Comparison of ENCODE assay signal across 23 cellular contexts in the genomic region with DNA sequence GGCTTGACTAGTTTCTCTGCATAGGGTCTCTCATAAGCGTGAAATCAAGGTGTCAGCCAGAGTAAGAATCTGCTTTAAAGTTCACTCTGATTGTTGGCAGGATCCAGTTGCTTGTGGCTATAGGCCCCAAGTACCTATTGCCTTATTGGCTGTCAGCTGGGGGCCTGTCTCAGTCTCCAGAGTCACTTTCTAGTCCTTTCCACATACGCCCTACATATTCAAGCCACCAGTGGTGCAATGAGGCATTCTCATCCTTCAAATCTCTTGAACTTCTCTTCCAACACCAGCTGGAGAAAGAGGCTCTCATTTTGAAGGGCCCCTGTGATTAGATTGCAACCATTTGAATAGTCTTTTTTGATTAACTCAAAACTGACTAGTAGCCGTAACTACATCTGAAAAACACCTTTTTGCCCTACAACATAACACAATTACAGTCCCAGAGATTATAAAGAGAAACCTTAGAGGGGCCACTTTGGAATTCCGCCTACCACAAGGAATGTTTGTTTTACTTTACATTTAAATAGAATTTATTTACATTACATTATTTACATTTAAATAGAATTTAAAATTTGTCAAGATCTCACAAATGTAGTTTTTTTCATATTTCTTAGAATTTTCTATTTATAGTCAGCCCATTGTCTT.
A peak's percentile ranks its signal among the peaks of the same experiment; 100 is the strongest.
DNase-seq lines count a peak whose midpoint lies in the region; ATAC-seq and TF ChIP-seq lines count a peak whose summit lies in the region.
"Had no signal": no experiment of that assay in that cellular context is flagged by ENCODE, and none has a peak within 500 bp of the region (broad histone marks: within the 10 kb centered on the region; RNA-seq: fewer than 3 reads in every experiment).

No MANE protein-coding gene starts in this region.

- H3K56ac ChIP-seq in mesendoderm (ENCODE audit: low read length), result no peak overlapping the region

- DNase-seq in H7 (peak; percentile 17), WTC11 (ENCODE audit: low spot score) (peak; percentile 42), iPS DF 19.7 (ENCODE audit: low read depth, low spot score) (peak; percentile 78), mesendoderm (peak; percentile 40)
- DNase-seq: CD4-positive, CD25-positive, alpha-beta regulatory T cell; DMS53; HFFc6; Karpas-422; NCI-H1092 treated with DMSO at 0.1 percent for 48 hours; NCI-H1436; NCI-H187; NCI-H2081 treated with DMSO at 0.1 percent for 48 hours; NCI-H2171; NCI-H226; NCI-H510A; NCI-H69; SHP77 had no signal

- no peaks in the 10 kb centered on the region for H3K9me3 Mint-ChIP-seq in WTC11

- POLR2A ChIA-PET in WTC11 (lab: Charles Lee), result no interaction called here

- no peak overlapping the region for H3K4ac ChIP-seq in mesendoderm (ENCODE audit: low read depth, low read length)

- no peaks in the 10 kb centered on the region for H3K27me3 Mint-ChIP-seq in WTC11 (ENCODE audit: low read depth)
- H3K27me3 Mint-ChIP-seq: CD4-positive, CD25-positive, alpha-beta regulatory T cell had no signal

- H3K4me3 Mint-ChIP-seq in WTC11, result peak overlapping the region; percentile 43
- H3K4me3 Mint-ChIP-seq: CD4-positive, CD25-positive, alpha-beta regulatory T cell; HFFc6 had no signal

- no peaks in the 10 kb centered on the region for H3K79me1 ChIP-seq in mesendoderm (ENCODE audit: low read length)

- no peak overlapping the region for H2AK5ac ChIP-seq in mesendoderm (ENCODE audit: low read length)

- H4K8ac ChIP-seq in mesendoderm (ENCODE audit: low read depth, low read length), result no peak overlapping the region

- whole genome bisulfite sequencing in mesendoderm (ENCODE audit: extremely low coverage, insufficient coverage, low lambda C conversion rate), result no CpG with 5 or more reads among the region's 4 CpGs

- no peaks in the 10 kb centered on the region for H3K36me3 Mint-ChIP-seq in WTC11
- H3K36me3 Mint-ChIP-seq: CD4-positive, CD25-positive, alpha-beta regulatory T cell had no signal

- H3K27me3 ChIP-seq in H7 (ENCODE audit: control insufficient read depth, insufficient read depth, low read length), result no peaks in the 10 kb centered on the region
- no peaks in the 10 kb centered on the region for H3K27me3 ChIP-seq in mesendoderm (ENCODE audit: insufficient read depth, low read length, poor library complexity)

- no peak overlapping the region for H4K5ac ChIP-seq in mesendoderm (ENCODE audit: low read length)

- peak overlapping the region; percentile 93 for H3K27ac Mint-ChIP-seq in WTC11
- H3K27ac Mint-ChIP-seq: HFFc6 had no signal

- H3K79me2 ChIP-seq in mesendoderm (ENCODE audit: control insufficient read depth, insufficient read depth, low read length), result no peaks in the 10 kb centered on the region

- H3K4me3 ChIP-seq in H7 (ENCODE audit: insufficient read depth, low read depth, low read length), result no peak overlapping the region
- no peak overlapping the region for H3K4me3 ChIP-seq in mesendoderm (ENCODE audit: low read length)
- H3K4me3 ChIP-seq: HAP-1 had no signal

- H3K27ac ChIP-seq in mesendoderm (ENCODE audit: low read depth, low read length), result no peak overlapping the region
- H3K27ac ChIP-seq: RWPE1 had no signal

- H3K18ac ChIP-seq in mesendoderm (ENCODE audit: low read length), result no peak overlapping the region

- no peaks in the 10 kb centered on the region for H3K36me3 ChIP-seq in H7 (replicated peaks; ENCODE audit: control insufficient read depth, insufficient read depth, low read length)
- no peaks in the 10 kb centered on the region for H3K36me3 ChIP-seq in mesendoderm (ENCODE audit: control insufficient read depth, insufficient read depth, low read length)
- H3K36me3 ChIP-seq: HAP-1 had no signal

- no peak overlapping the region for H3K4me2 ChIP-seq in mesendoderm (ENCODE audit: low read length)

- H3K4me1 Mint-ChIP-seq in WTC11, result peaks cover 59% of the 10 kb centered on the region
- H3K4me1 Mint-ChIP-seq: CD4-positive, CD25-positive, alpha-beta regulatory T cell had no signal

- H2BK120ac ChIP-seq in mesendoderm (ENCODE audit: low read depth, low read length), result no peak overlapping the region

- H2BK15ac ChIP-seq in mesendoderm (replicated peaks; ENCODE audit: low read depth), result no peak overlapping the region

- no peak overlapping the region for H3K9ac ChIP-seq in mesendoderm (ENCODE audit: low read length)

- CTCF ChIA-PET in WTC11 (lab: Charles Lee), result no interaction called here

- peaks cover 3% of the 10 kb centered on the region for H3K4me1 ChIP-seq in mesendoderm (ENCODE audit: control insufficient read depth, low read depth, low read length)

- ATAC-seq in WTC11, result peak; percentile 98
- no peak for ATAC-seq in GM19023 (IDR thresholded peaks at IDR 0.05; ENCODE audit: unreplicated experiment)
- ATAC-seq in GM21381 (IDR thresholded peaks at IDR 0.05; ENCODE audit: unreplicated experiment), result no peak
- ATAC-seq in GM18520 (IDR thresholded peaks at IDR 0.05; ENCODE audit: unreplicated experiment), result no peak
- ATAC-seq: Panc1 had no signal

- TF ChIP-seq CTCF in WTC11 (IDR thresholded peaks at IDR 0.05), result no peak

- no peak overlapping the region for H3K23ac ChIP-seq in mesendoderm (ENCODE audit: low read length)

- H2BK5ac ChIP-seq in mesendoderm (ENCODE audit: low read length), result no peak overlapping the region

TF ChIP-seq in WTC11, 78 proteins besides CTCF, POLR2A, EP300 and RAD21:
- TF ChIP-seq, protein P1, sequence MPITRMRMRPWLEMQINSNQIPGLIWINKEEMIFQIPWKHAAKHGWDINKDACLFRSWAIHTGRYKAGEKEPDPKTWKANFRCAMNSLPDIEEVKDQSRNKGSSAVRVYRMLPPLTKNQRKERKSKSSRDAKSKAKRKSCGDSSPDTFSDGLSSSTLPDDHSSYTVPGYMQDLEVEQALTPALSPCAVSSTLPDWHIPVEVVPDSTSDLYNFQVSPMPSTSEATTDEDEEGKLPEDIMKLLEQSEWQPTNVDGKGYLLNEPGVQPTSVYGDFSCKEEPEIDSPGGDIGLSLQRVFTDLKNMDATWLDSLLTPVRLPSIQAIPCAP (CRISPR knock-in tag; IDR thresholded peaks at IDR 0.05), result no peak
- TF ChIP-seq ZNF423 (CRISPR knock-in tag; IDR thresholded peaks at IDR 0.05), result peak; percentile 20; the same call in 1 of the 2 replicates
- TF ChIP-seq, protein P2, sequence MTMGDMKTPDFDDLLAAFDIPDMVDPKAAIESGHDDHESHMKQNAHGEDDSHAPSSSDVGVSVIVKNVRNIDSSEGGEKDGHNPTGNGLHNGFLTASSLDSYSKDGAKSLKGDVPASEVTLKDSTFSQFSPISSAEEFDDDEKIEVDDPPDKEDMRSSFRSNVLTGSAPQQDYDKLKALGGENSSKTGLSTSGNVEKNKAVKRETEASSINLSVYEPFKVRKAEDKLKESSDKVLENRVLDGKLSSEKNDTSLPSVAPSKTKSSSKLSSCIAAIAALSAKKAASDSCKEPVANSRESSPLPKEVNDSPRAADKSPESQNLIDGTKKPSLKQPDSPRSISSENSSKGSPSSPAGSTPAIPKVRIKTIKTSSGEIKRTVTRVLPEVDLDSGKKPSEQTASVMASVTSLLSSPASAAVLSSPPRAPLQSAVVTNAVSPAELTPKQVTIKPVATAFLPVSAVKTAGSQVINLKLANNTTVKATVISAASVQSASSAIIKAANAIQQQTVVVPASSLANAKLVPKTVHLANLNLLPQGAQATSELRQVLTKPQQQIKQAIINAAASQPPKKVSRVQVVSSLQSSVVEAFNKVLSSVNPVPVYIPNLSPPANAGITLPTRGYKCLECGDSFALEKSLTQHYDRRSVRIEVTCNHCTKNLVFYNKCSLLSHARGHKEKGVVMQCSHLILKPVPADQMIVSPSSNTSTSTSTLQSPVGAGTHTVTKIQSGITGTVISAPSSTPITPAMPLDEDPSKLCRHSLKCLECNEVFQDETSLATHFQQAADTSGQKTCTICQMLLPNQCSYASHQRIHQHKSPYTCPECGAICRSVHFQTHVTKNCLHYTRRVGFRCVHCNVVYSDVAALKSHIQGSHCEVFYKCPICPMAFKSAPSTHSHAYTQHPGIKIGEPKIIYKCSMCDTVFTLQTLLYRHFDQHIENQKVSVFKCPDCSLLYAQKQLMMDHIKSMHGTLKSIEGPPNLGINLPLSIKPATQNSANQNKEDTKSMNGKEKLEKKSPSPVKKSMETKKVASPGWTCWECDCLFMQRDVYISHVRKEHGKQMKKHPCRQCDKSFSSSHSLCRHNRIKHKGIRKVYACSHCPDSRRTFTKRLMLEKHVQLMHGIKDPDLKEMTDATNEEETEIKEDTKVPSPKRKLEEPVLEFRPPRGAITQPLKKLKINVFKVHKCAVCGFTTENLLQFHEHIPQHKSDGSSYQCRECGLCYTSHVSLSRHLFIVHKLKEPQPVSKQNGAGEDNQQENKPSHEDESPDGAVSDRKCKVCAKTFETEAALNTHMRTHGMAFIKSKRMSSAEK (CRISPR knock-in tag; IDR thresholded peaks at IDR 0.05; ENCODE audit: borderline replicate concordance), result peak; percentile 78; the same call in 1 of the 2 replicates

Comparison
In these comparisons a context has a peak if more than half of its experiments do, and no peak if none do; other contexts are left out.
1. DNase-seq: peak in every context shown above with its lines; median percentile 78 in iPS DF 19.7; 42 in WTC11; 40 in mesendoderm; 17 in H7.